Comparison of ENCODE assay signal across 2 cellular contexts in the genomic region with DNA sequence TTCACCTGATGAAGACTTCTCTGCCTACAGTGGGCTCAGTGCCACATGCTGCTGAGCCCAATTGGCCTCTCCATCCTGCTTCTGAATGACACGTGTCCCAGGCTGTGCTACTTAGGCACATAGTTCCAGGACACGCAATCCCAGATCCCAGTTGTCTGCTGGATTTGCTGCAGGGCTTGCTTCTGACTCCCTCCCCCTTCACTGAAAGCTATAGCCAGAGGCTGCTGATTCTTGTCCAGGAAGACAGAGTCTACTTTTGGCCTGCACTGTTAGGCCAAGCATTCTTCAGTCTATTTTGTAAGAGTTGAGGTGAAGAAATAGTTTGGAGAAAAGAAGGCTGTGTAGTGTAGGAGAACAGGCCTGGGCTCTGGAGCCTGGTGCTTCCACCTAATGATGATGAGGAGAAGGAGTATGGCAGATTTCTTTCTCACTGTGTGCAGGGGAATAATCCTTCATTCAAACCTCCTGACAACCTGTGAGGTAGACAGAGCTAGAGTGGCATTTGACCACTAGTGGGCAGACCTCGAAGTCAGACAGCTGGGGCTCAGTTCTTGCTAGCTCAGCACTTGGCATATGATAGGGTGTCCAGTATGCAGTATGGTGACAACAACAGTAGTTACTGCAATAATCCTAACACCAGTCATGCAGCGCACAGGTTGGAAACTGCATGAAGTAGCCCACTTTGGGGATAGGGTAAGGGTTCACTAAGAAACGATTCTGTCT.
TF ChIP-seq lines count a peak whose summit lies in the region.

No MANE protein-coding gene starts in this region.

TF ChIP-seq in IMR-90, 13 proteins besides CTCF, POLR2A, EP300 and RAD21:
- no peak for TF ChIP-seq BHLHE40 (IDR thresholded peaks at IDR 0.05; ENCODE audit: low read depth, low read length)
- TF ChIP-seq, protein P1, sequence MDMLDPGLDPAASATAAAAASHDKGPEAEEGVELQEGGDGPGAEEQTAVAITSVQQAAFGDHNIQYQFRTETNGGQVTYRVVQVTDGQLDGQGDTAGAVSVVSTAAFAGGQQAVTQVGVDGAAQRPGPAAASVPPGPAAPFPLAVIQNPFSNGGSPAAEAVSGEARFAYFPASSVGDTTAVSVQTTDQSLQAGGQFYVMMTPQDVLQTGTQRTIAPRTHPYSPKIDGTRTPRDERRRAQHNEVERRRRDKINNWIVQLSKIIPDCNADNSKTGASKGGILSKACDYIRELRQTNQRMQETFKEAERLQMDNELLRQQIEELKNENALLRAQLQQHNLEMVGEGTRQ (IDR thresholded peaks at IDR 0.05; ENCODE audit: low read depth, low read length), result no peak
- peak; percentile 59 for TF ChIP-seq MAFK (IDR thresholded peaks at IDR 0.05; ENCODE audit: low read depth, low read length)

TF ChIP-seq in GM12878, 131 proteins besides CTCF, POLR2A, EP300 and RAD21:
- TF ChIP-seq RCOR1 (conservative IDR thresholded peaks at IDR 0.05; ENCODE audit: low read depth, low read length) (no peak), SMC3 (IDR thresholded peaks at IDR 0.05; ENCODE audit: borderline replicate concordance, low read length) (peak; percentile 45; the same call in 1 of the 2 replicates)
TF ChIP-seq in GM12878: peak in this region for 1.
